ENCODE assay signal across 9 cellular contexts in the genomic region with DNA sequence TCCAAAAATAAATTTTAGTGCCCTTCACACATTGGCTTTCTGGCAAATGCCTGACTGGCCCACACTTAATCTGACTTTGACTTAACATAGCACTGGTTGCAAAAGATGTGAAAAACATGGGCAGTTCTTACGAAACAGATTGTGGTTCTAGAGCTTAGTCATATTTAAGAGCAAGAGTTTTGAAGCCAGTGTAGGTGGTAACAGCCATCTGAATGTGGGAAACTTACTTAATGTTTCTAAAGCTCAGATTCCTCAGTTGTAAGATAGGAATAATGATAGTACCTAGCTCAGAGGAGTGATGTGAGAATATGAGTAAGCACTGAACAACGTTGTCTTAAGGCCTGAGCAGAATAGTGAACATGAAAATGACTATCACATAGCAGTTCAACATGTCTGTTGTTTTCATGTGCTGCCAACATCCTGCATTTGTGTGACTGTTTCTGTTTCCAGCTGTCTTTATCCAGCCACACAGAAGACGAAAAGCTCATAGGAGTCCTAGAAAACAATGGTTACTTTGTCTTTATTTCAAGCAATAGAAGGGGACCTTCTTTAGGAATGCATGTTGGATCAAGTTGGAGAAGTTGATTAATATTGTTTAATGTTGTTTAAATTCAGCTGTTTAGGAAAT.
A peak's percentile ranks its signal among the peaks of the same experiment; 100 is the strongest.
DNase-seq lines count a peak whose midpoint lies in the region; ATAC-seq and TF ChIP-seq lines count a peak whose summit lies in the region.
"Had no signal": no experiment of that assay in that cellular context is flagged by ENCODE, and none has a peak within 500 bp of the region (broad histone marks: within the 10 kb centered on the region; RNA-seq: fewer than 3 reads in every experiment).

No MANE protein-coding gene starts in this region.

- H3K79me2 ChIP-seq in PC-3 (ENCODE audit: low read length) (no peaks in the 10 kb centered on the region), osteoblast (ENCODE audit: insufficient read depth, low read length) (no peaks in the 10 kb centered on the region)

- POLR2A ChIA-PET in PC-3 (lab: Charles Lee; ENCODE audit: unreplicated experiment) = interaction anchor here (0.5 kb wide), 1 partner anchor 77 kb away, joined by 3 read pairs; no protein-coding TSS in a partner anchor

- intact Hi-C loops in PC-3 (cut with micrococcal nuclease) = no loop called here
- intact Hi-C loops in lower leg skin (cut with DNase I; ENCODE audit: low total_unique reads) = no loop called here
- intact Hi-C loops in sciatic nerve (cut with DNase I) = no loop called here

- 31 to 44% methylated on average over 3 of the region's 3 CpGs for whole genome bisulfite sequencing in lower leg skin, 2 donors

- H3K27me3 Mint-ChIP-seq in natural killer cell treated with Interleukin-12 subunit alpha and Interleukin-12 subunit beta and Interleukin-15 and Interleukin-18, amount 100 ng/mL, for 72 hours = no peaks in the 10 kb centered on the region

- peak; percentile 98 for ATAC-seq in GM18873 (IDR thresholded peaks at IDR 0.05; ENCODE audit: low FRiP score, unreplicated experiment)
- peak; percentile 97 for ATAC-seq in HG02884 (IDR thresholded peaks at IDR 0.05; ENCODE audit: unreplicated experiment)
- ATAC-seq in PC-3 = no peak
- ATAC-seq in natural killer cell treated with Interleukin-12 subunit alpha and Interleukin-12 subunit beta and Interleukin-15 and Interleukin-18, amount 100 ng/mL, for 72 hours = peak; percentile 81 to 89
- no peak for ATAC-seq in sciatic nerve

- peaks cover 0 to 12% of the 10 kb centered on the region in 2 donors for H3K4me1 Mint-ChIP-seq in natural killer cell treated with Interleukin-12 subunit alpha and Interleukin-12 subunit beta and Interleukin-15 and Interleukin-18, amount 100 ng/mL, for 72 hours (ENCODE audit: low read depth in 2 of 2)

- H3K27me3 ChIP-seq in PC-3 (ENCODE audit: low read length) (no peaks in the 10 kb centered on the region), osteoblast (ENCODE audit: insufficient read depth, low read length) (no peaks in the 10 kb centered on the region)

- H3K4me3 ChIP-seq in PC-3 (ENCODE audit: low read length) = no peak overlapping the region
- H3K4me3 ChIP-seq in lower leg skin (ENCODE audit: low read depth, poor library complexity, severe bottlenecking) = no peak overlapping the region
- no peak overlapping the region for H3K4me3 ChIP-seq in osteoblast (ENCODE audit: insufficient read depth, low read length)

- H3K9me3 ChIP-seq in PC-3 (ENCODE audit: low read length) (no peaks in the 10 kb centered on the region), osteoblast (ENCODE audit: low read depth, low read length) (no peaks in the 10 kb centered on the region)

- H3K27ac Mint-ChIP-seq in natural killer cell treated with Interleukin-12 subunit alpha and Interleukin-12 subunit beta and Interleukin-15 and Interleukin-18, amount 100 ng/mL, for 72 hours = no peak overlapping the region

- peak overlapping the region; percentile 19 for H3K4me3 Mint-ChIP-seq in natural killer cell treated with Interleukin-12 subunit alpha and Interleukin-12 subunit beta and Interleukin-15 and Interleukin-18, amount 100 ng/mL, for 72 hours

- H3K9me3 Mint-ChIP-seq in natural killer cell treated with Interleukin-12 subunit alpha and Interleukin-12 subunit beta and Interleukin-15 and Interleukin-18, amount 100 ng/mL, for 72 hours = peaks cover 7% of the 10 kb centered on the region

- no peak for TF ChIP-seq POLR2A in lower leg skin (IDR thresholded peaks at IDR 0.05)

- H3K36me3 ChIP-seq in PC-3 (ENCODE audit: low read depth, low read length) = no peaks in the 10 kb centered on the region
- H3K36me3 ChIP-seq in osteoblast (ENCODE audit: insufficient read depth, low read length) = no peaks in the 10 kb centered on the region

- H4K20me1 ChIP-seq in PC-3 (ENCODE audit: low read length) = no peaks in the 10 kb centered on the region
- H4K20me1 ChIP-seq in osteoblast (ENCODE audit: insufficient read depth, low read length) = no peaks in the 10 kb centered on the region

- H3K4me1 ChIP-seq in PC-3 (ENCODE audit: insufficient read depth, low read length) = no peaks in the 10 kb centered on the region
- H3K4me1 ChIP-seq in osteoblast (ENCODE audit: insufficient read depth, low read length) = no peaks in the 10 kb centered on the region

- H3F3A ChIP-seq in PC-3 (ENCODE audit: low read length, unreplicated experiment) = no peaks in the 10 kb centered on the region

- CTCF ChIA-PET in PC-3 (lab: Charles Lee) = no interaction called here

- no peaks in the 10 kb centered on the region for H3K9me2 ChIP-seq in PC-3 (replicated peaks; ENCODE audit: low read length)

- TF ChIP-seq CTCF in PC-3 (conservative IDR thresholded peaks at IDR 0.05; ENCODE audit: low read depth, low read length) (no peak), lower leg skin (IDR thresholded peaks at IDR 0.05) (no peak), osteoblast (IDR thresholded peaks at IDR 0.05; ENCODE audit: extremely low read depth, low read depth, low read length) (no peak)

- H2AFZ ChIP-seq in PC-3 (ENCODE audit: low read length) = no peak overlapping the region
- H2AFZ ChIP-seq in osteoblast (ENCODE audit: low read length) = no peak overlapping the region

- H3K4me2 ChIP-seq in PC-3 (ENCODE audit: low read length) = no peak overlapping the region
- no peak overlapping the region for H3K4me2 ChIP-seq in osteoblast (ENCODE audit: insufficient read depth, low read length)

- DNase-seq in PC-3 (peak; percentile 7), lower leg skin (ENCODE audit: low spot score in 2 of 2) (no peak), sciatic nerve (ENCODE audit: low spot score) (no peak), osteoblast (ENCODE audit: insufficient read length, low spot score, missing footprints) (no peak), NCI-H2227 treated with DMSO at 0.1 percent for 48 hours (lab: John Stamatoyannopoulos, UW) (no peak)
- no peak for DNase-seq in natural killer cell treated with Interleukin-12 subunit alpha and Interleukin-12 subunit beta and Interleukin-15 and Interleukin-18, amount 100 ng/mL, for 72 hours (ENCODE audit: low spot score)
- DNase-seq: MM.1S had no signal

- no peak overlapping the region for H3K9ac ChIP-seq in PC-3 (ENCODE audit: low read length)

- no peaks in the 10 kb centered on the region for H3K36me3 Mint-ChIP-seq in natural killer cell treated with Interleukin-12 subunit alpha and Interleukin-12 subunit beta and Interleukin-15 and Interleukin-18, amount 100 ng/mL, for 72 hours

- H3K27ac ChIP-seq in PC-3 (ENCODE audit: low read length) = no peak overlapping the region
- no peak overlapping the region for H3K27ac ChIP-seq in osteoblast (ENCODE audit: low read depth, low read length)

- no TSS peak for BruUV-seq in PC-3 (replicated peaks; lab: Mats Ljungman, UMichigan)

Comparison
In these comparisons a context has a peak if more than half of its experiments do, and no peak if none do; other contexts are left out.
1. ATAC-seq: peak in GM18873 (single experiment), HG02884 (single experiment) and natural killer cell treated with Interleukin-12 subunit alpha and Interleukin-12 subunit beta and Interleukin-15 and Interleukin-18, amount 100 ng/mL, for 72 hours (2 of 2); none in PC-3 (single experiment) and sciatic nerve (single experiment).